1 cellular context compared by ENCODE assay signal in the genomic region with DNA sequence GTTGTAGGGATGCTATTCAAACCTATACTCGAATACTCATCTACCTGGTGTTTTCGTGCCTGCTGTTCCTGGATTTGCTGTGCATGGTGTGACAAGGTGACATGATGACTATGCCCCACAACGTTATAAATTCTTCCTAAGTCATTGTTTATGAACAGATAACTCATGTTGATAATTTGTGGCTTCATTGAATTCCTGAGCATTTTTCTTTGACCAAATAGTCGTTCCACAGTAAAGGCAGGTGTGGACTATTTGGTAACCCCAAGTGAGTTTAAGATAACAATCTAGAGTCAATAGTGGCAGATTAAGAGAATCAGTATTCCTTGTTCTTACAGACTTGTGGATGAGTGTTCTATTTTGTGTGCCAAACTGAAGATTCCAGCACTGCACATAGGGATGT.
TF ChIP-seq lines count a peak whose summit lies in the region.

No MANE protein-coding gene starts in this region.

TF ChIP-seq in K562, 482 proteins besides CTCF, POLR2A, EP300 and RAD21:
- TF ChIP-seq FOXA3 (CRISPR knock-in tag; conservative IDR thresholded peaks at IDR 0.05 in 1 of 2, IDR thresholded peaks at IDR 0.05 in 1 of 2): peak in 1 of 2 experiments; percentile 48; a peak in 1 of 4 replicates
- TF ChIP-seq, protein P1, sequence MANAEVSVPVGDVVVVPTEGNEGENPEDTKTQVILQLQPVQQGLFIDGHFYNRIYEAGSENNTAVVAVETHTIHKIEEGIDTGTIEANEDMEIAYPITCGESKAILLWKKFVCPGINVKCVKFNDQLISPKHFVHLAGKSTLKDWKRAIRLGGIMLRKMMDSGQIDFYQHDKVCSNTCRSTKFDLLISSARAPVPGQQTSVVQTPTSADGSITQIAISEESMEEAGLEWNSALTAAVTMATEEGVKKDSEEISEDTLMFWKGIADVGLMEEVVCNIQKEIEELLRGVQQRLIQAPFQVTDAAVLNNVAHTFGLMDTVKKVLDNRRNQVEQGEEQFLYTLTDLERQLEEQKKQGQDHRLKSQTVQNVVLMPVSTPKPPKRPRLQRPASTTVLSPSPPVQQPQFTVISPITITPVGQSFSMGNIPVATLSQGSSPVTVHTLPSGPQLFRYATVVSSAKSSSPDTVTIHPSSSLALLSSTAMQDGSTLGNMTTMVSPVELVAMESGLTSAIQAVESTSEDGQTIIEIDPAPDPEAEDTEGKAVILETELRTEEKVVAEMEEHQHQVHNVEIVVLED (CRISPR knock-in tag; IDR thresholded peaks at IDR 0.05): no peak
TF ChIP-seq in K562: peak in this region for 1.
